ENCODE assay signal across 1 cellular context in the genomic region with DNA sequence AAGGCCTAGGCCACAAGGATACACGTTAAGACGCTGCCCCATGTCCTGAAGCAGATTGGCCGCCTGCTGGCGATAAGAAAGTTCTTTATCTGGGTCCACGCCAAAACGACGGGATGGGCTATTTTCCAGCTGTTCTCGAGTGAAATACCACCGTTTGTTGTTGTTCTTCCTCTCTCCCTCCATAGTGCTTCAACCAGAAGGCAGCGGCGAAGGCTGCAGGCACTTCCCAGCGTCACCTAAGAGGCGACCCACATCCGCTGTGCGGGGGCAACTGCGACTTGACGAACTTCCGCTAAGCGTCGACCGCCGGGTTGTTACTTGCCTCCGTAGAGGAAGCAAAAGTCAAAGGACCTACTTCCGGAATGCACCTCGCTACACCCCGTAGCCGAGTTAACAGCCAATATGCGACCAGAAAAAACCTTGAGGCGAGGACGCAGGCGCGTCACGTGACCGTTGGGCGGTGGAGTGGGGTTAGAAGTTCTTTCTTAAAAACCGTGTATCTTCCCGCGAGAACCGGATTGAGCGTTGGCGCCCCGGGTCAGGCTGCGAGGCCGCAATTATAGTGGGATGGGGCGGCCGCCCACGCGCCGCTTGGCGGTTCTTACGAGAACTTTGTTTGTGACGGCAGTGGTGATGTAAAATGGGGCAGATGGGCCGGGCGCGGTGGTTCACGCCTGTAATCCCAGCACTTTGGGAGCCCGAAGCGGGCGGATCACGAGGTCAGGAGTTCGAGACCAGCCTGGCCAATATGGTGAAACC.
A peak's percentile ranks its signal among the peaks of the same experiment; 100 is the strongest.
TF ChIP-seq lines count a peak whose summit lies in the region.

A gene (minus strand): TSS at position 215 of the 759 bp plus-strand sequence. CDS start 32 bp downstream, at position 183.

TF ChIP-seq in IMR-90, 13 proteins besides CTCF, POLR2A, EP300 and RAD21 (continued from another document):
- TF ChIP-seq, protein P1, sequence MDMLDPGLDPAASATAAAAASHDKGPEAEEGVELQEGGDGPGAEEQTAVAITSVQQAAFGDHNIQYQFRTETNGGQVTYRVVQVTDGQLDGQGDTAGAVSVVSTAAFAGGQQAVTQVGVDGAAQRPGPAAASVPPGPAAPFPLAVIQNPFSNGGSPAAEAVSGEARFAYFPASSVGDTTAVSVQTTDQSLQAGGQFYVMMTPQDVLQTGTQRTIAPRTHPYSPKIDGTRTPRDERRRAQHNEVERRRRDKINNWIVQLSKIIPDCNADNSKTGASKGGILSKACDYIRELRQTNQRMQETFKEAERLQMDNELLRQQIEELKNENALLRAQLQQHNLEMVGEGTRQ (IDR thresholded peaks at IDR 0.05; ENCODE audit: low read depth, low read length) = peak; percentile 99
- TF ChIP-seq BHLHE40 (IDR thresholded peaks at IDR 0.05; ENCODE audit: low read depth, low read length) (peak; percentile 93), MXI1 (IDR thresholded peaks at IDR 0.05; ENCODE audit: borderline replicate concordance, low read depth, low read length) (peak; percentile 31; the same call in 1 of the 2 replicates)
- TF ChIP-seq, protein P2, sequence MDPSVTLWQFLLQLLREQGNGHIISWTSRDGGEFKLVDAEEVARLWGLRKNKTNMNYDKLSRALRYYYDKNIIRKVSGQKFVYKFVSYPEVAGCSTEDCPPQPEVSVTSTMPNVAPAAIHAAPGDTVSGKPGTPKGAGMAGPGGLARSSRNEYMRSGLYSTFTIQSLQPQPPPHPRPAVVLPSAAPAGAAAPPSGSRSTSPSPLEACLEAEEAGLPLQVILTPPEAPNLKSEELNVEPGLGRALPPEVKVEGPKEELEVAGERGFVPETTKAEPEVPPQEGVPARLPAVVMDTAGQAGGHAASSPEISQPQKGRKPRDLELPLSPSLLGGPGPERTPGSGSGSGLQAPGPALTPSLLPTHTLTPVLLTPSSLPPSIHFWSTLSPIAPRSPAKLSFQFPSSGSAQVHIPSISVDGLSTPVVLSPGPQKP (IDR thresholded peaks at IDR 0.05; ENCODE audit: borderline replicate concordance, low read depth, low read length) = no peak
